Comparison of ENCODE assay signal across 8 cellular contexts in the genomic region with DNA sequence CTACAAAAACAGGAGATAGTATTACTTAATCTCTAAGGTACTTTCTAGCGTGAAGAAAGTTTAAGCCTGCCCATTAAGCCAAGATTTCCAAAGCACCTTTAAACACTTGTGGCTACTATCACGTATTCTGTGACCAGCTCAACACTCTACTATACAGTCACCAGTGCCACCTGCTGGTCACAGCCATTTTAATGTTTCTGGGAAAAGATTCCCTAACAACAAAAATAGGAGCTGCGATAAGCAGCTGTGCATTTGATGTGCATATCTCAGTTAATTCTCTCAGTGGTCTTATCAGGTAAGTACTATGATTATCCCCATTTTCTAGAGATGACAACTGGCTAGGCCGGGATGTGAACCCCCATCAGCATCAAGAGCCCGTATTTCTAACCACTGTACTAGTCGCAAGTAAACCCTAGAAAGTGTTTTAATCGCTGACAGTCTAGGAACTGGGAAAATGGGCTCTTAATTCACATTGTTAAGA. TPM values are rescaled to one million over a fixed set of nuclear protein-coding genes. Genes with fewer than 3 reads are reported as not detected.
A peak's percentile ranks its signal among the peaks of the same experiment; 100 is the strongest.
DNase-seq lines count a peak whose midpoint lies in the region; ATAC-seq and TF ChIP-seq lines count a peak whose summit lies in the region.

No MANE protein-coding gene starts in this region.

- H3K27ac ChIP-seq in CD4-positive, alpha-beta memory T cell (ENCODE audit: low read depth, low read length) = no peak overlapping the region
- H3K27ac ChIP-seq in PC-9 (no peak overlapping the region), neural cell (ENCODE audit: low read length) (no peak overlapping the region), urinary bladder (ENCODE audit: low read depth) (no peak overlapping the region)

- no peaks in the 10 kb centered on the region for H3K27me3 Mint-ChIP-seq in CD4-positive, alpha-beta memory T cell
- H3K27me3 Mint-ChIP-seq in HFFc6 (ENCODE audit: insufficient read depth) = peaks cover 2% of the 10 kb centered on the region; the same call in 1 of the 2 replicates

- no peaks in the 10 kb centered on the region for H3K9me3 ChIP-seq in CD4-positive, alpha-beta memory T cell (ENCODE audit: control insufficient read depth in 1 of 2, low read length in 2 of 2)
- H3K9me3 ChIP-seq in PC-9 (ENCODE audit: insufficient read depth, low read depth) (no peaks in the 10 kb centered on the region), neural cell (ENCODE audit: low read length) (no peaks in the 10 kb centered on the region)

- peak; percentile 70 for TF ChIP-seq RAD21 in neural cell (conservative IDR thresholded peaks at IDR 0.05)

- H4K20me1 ChIP-seq in PC-9 (ENCODE audit: insufficient read depth) (no peaks in the 10 kb centered on the region), neural cell (ENCODE audit: insufficient read depth) (no peaks in the 10 kb centered on the region)

- H3K36me3 Mint-ChIP-seq in CD4-positive, alpha-beta memory T cell = peaks cover 19 to 45% of the 10 kb centered on the region in 2 donors
- no peaks in the 10 kb centered on the region; the same call in 1 of the 2 replicates for H3K36me3 Mint-ChIP-seq in HFFc6 (ENCODE audit: low read depth)

- intact Hi-C loops in CD4-positive, alpha-beta memory T cell (cut with micrococcal nuclease) = loop anchor here (1.0 kb wide), 3 partner anchors 10 to 180 kb away; no protein-coding TSS in a partner anchor
- intact Hi-C loops in PC-9 (cut with micrococcal nuclease; ENCODE audit: unreplicated experiment) = loop anchor here (1.0 to 10.0 kb wide), 2 partner anchors 84 to 214 kb away; no protein-coding TSS in a partner anchor

- CTCF ChIA-PET in CD4-positive, alpha-beta memory T cell (lab: Charles Lee; ENCODE audit: partially characterized antibody) = interaction anchor here (0.8 to 7.9 kb wide), 29 partner anchors 9 to 673 kb away, joined by 3 to 133 read pairs (median 6); a partner anchor contains a TSS
- CTCF ChIA-PET in PC-9 (lab: Charles Lee) = interaction anchor here (0.6 to 1.6 kb wide), 11 partner anchors 8 to 907 kb away, joined by 3 to 11 read pairs (median 4); a partner anchor contains a TSS

- POLR2A ChIA-PET in CD4-positive, alpha-beta memory T cell (lab: Charles Lee; ENCODE audit: partially characterized antibody) = interaction anchor here (0.7 to 2.1 kb wide), 5 partner anchors 10 to 36 kb away, joined by 3 to 11 read pairs (median 5); a partner anchor contains a TSS
- POLR2A ChIA-PET in PC-9 (lab: Charles Lee; ENCODE audit: unreplicated experiment) = interaction anchor here (0.7 kb wide), 1 partner anchor 495 kb away, joined by 5 read pairs; no protein-coding TSS in a partner anchor

- H3K4me2 ChIP-seq in PC-9 = no peak overlapping the region
- no peak overlapping the region for H3K4me2 ChIP-seq in neural cell (ENCODE audit: low read length)

- ATAC-seq in HG03039 (IDR thresholded peaks at IDR 0.05; ENCODE audit: unreplicated experiment) = no peak

- H2AFZ ChIP-seq in PC-9 (no peak overlapping the region), neural cell (ENCODE audit: low read depth, low read length) (no peak overlapping the region)

- H3K4me3 ChIP-seq in CD4-positive, alpha-beta memory T cell (ENCODE audit: low read length in 2 of 2) = no peak overlapping the region
- H3K4me3 ChIP-seq in PC-9 = no peak overlapping the region
- H3K4me3 ChIP-seq in fibroblast of villous mesenchyme (ENCODE audit: low read depth, low read length) = peak overlapping the region; percentile 54
- H3K4me3 ChIP-seq in neural cell (ENCODE audit: low read length) = peak overlapping the region; percentile 57
- H3K4me3 ChIP-seq in urinary bladder (ENCODE audit: low read depth, low read length) = peak overlapping the region; percentile 31

- H3K79me2 ChIP-seq in PC-9 (ENCODE audit: low read depth) (no peaks in the 10 kb centered on the region), neural cell (replicated peaks; ENCODE audit: insufficient read depth, low read length) (no peaks in the 10 kb centered on the region)

- WGBS in urinary bladder = 14% methylated on average over 7 of the region's 7 CpGs

- no peak overlapping the region for H3K9ac ChIP-seq in neural cell (ENCODE audit: low read length)

- peak overlapping the region in 2 of 7 donors; percentile 43 to 82 for H3K27ac Mint-ChIP-seq in CD4-positive, alpha-beta memory T cell
- H3K27ac Mint-ChIP-seq in HFFc6 = no peak overlapping the region

- H3K27me3 ChIP-seq in CD4-positive, alpha-beta memory T cell (ENCODE audit: insufficient read depth, low read length) = no peaks in the 10 kb centered on the region
- H3K27me3 ChIP-seq in PC-9 (ENCODE audit: insufficient read depth, low read depth) = no peaks in the 10 kb centered on the region
- H3K27me3 ChIP-seq in neural cell (ENCODE audit: insufficient read depth, low read depth, low read length) = peaks cover 21% of the 10 kb centered on the region

- H3K4me3 Mint-ChIP-seq in CD4-positive, alpha-beta memory T cell = no peak overlapping the region
- peak overlapping the region; percentile 84 for H3K4me3 Mint-ChIP-seq in HFFc6

- no peaks in the 10 kb centered on the region for H3K4me1 ChIP-seq in CD4-positive, alpha-beta memory T cell (ENCODE audit: insufficient read depth, low read length)
- no peaks in the 10 kb centered on the region for H3K4me1 ChIP-seq in PC-9 (replicated peaks; ENCODE audit: insufficient read depth)
- no peaks in the 10 kb centered on the region for H3K4me1 ChIP-seq in urinary bladder (ENCODE audit: insufficient read depth)

- peak; percentile 48 to 56 (median 52) for DNase-seq in CD4-positive, alpha-beta memory T cell
- DNase-seq in HFFc6 = peak; percentile 67
- peak; percentile 42 to 44 for DNase-seq in PC-9
- DNase-seq in activated naive CD4-positive, alpha-beta T cell treated with Interleukin-2 at 50 U/mL for 16 hours = peak; percentile 60
- peak; percentile 64 for DNase-seq in fibroblast of villous mesenchyme (ENCODE audit: low read depth)

- TF ChIP-seq CTCF in HFFc6 (IDR thresholded peaks at IDR 0.05) (peak; percentile 88), PC-9 (conservative IDR thresholded peaks at IDR 0.05) (peak; percentile 75), fibroblast of villous mesenchyme (IDR thresholded peaks at IDR 0.05; ENCODE audit: insufficient read depth, low read depth, low read length) (peak; percentile 69), neural cell (IDR thresholded peaks at IDR 0.05; ENCODE audit: poor library complexity, severe bottlenecking) (peak; percentile 81)

- TF ChIP-seq EP300 in neural cell (conservative IDR thresholded peaks at IDR 0.05; ENCODE audit: poor library complexity, severe bottlenecking) = no peak

- H3K4me1 Mint-ChIP-seq in CD4-positive, alpha-beta memory T cell = peaks cover 6 to 8% (median 7%) of the 10 kb centered on the region in 4 donors
- peaks cover 42% of the 10 kb centered on the region for H3K4me1 Mint-ChIP-seq in HFFc6 (ENCODE audit: low read depth)

- no peaks in the 10 kb centered on the region for H3K9me3 Mint-ChIP-seq in CD4-positive, alpha-beta memory T cell
- H3K9me3 Mint-ChIP-seq in HFFc6 = no peaks in the 10 kb centered on the region

- no TSS peak for BruUV-seq in PC-9 (replicated peaks; lab: Mats Ljungman, UMichigan)

- H3F3A ChIP-seq in PC-9 (ENCODE audit: insufficient read depth, low read depth) = no peaks in the 10 kb centered on the region
- H3F3A ChIP-seq in neural cell (ENCODE audit: insufficient read depth, low read length, poor library complexity, severe bottlenecking) = no peaks in the 10 kb centered on the region

- H3K36me3 ChIP-seq in CD4-positive, alpha-beta memory T cell (ENCODE audit: insufficient read depth, low read length) = peaks cover 15% of the 10 kb centered on the region
- H3K36me3 ChIP-seq in PC-9 (ENCODE audit: low read depth) = no peaks in the 10 kb centered on the region
- H3K36me3 ChIP-seq in neural cell (ENCODE audit: insufficient read depth, low read length) = no peaks in the 10 kb centered on the region
- no peaks in the 10 kb centered on the region for H3K36me3 ChIP-seq in urinary bladder (ENCODE audit: insufficient read depth)

- no peaks in the 10 kb centered on the region for H3K9me2 ChIP-seq in PC-9 (ENCODE audit: insufficient read depth)
- H3K9me2 ChIP-seq in neural cell (ENCODE audit: insufficient read depth, low read length) = no peaks in the 10 kb centered on the region

TF ChIP-seq in neural cell, 6 proteins besides CTCF, POLR2A, EP300 and RAD21:
- TF ChIP-seq SMC3 (conservative IDR thresholded peaks at IDR 0.05; ENCODE audit: poor library complexity) (peak; percentile 75), TAF1 (IDR thresholded peaks at IDR 0.05; ENCODE audit: low read depth) (no peak)

RNA-seq across cellular contexts. Expression of a gene that starts 0.9 kb away (rescaled TPM):
- total RNA-seq in CD4-positive, alpha-beta memory T cell = 10 to 100 TPM; 64.0 to 70.9 TPM
- 1 to 10 TPM in 1 of 2 donors, under 1 TPM in 1; 0.76 to 2.4 TPM for polyA plus RNA-seq in CD4-positive, alpha-beta memory T cell
- 1 to 10 TPM; 2.3 to 4.1 (median 2.5) TPM for total RNA-seq in HFFc6 (2021; fragmentation: NEBNext Ultra II Directional; extraction: Animal tissue kit (Norgen Biotek cat#: 25700))
- total RNA-seq in PC-9 (2021) (7.4 and 9.2 TPM in 2 replicates), fibroblast of villous mesenchyme (2.6 and 3.9 TPM in 2 replicates), urinary bladder (7.0 TPM)
- polyA plus RNA-seq in neural cell (17.1 and 23.1 TPM in 2 replicates), urinary bladder (5.1 TPM)
- 8.1 and 9.7 TPM in 2 replicates for polyA minus RNA-seq in neural cell

RNA-seq across cellular contexts. Expression of a gene that starts 10.9 kb away (rescaled TPM):
- total RNA-seq in CD4-positive, alpha-beta memory T cell = 100 to 1,000 TPM; 141 to 162 TPM
- 100 to 1,000 TPM; 473 to 613 TPM for polyA plus RNA-seq in CD4-positive, alpha-beta memory T cell
- 100 to 1,000 TPM; 167 to 222 (median 198) TPM for total RNA-seq in HFFc6 (2021; fragmentation: NEBNext Ultra II Directional; extraction: Animal tissue kit (Norgen Biotek cat#: 25700))
- total RNA-seq in PC-9 (2021) = 85.7 and 86.0 TPM in 2 replicates
- 109 and 162 TPM in 2 replicates for total RNA-seq in fibroblast of villous mesenchyme
- 407 and 483 TPM in 2 replicates for polyA plus RNA-seq in neural cell
- 126 and 128 TPM in 2 replicates for polyA minus RNA-seq in neural cell
- total RNA-seq in urinary bladder = 106 TPM
- polyA plus RNA-seq in urinary bladder = 364 TPM

RNA-seq across cellular contexts. Expression of a gene that starts 16.9 kb away (rescaled TPM):
- total RNA-seq in CD4-positive, alpha-beta memory T cell = 10 to 100 TPM; 69.6 to 69.8 TPM
- polyA plus RNA-seq in CD4-positive, alpha-beta memory T cell = 10 to 100 TPM; 26.8 to 36.8 TPM
- total RNA-seq in HFFc6 (2021; fragmentation: NEBNext Ultra II Directional; extraction: Animal tissue kit (Norgen Biotek cat#: 25700)) = 10 to 100 TPM; 58.2 to 65.2 (median 58.9) TPM
- 37.5 and 42.0 TPM in 2 replicates for total RNA-seq in PC-9 (2021)
- 13.9 and 14.2 TPM in 2 replicates for total RNA-seq in fibroblast of villous mesenchyme
- polyA plus RNA-seq in neural cell = 12.2 and 16.1 TPM in 2 replicates
- 29.7 and 33.9 TPM in 2 replicates for polyA minus RNA-seq in neural cell
- 14.4 TPM for total RNA-seq in urinary bladder
- 15.4 TPM for polyA plus RNA-seq in urinary bladder

RNA-seq across cellular contexts. Expression of a gene that starts 56.0 kb away (rescaled TPM):
- not detected for total RNA-seq in CD4-positive, alpha-beta memory T cell
- not detected for polyA plus RNA-seq in CD4-positive, alpha-beta memory T cell
- not detected for total RNA-seq in HFFc6 (2021; fragmentation: NEBNext Ultra II Directional; extraction: Animal tissue kit (Norgen Biotek cat#: 25700))
- total RNA-seq in PC-9 (2021) (not detected in 2 replicates), fibroblast of villous mesenchyme (not detected in 2 replicates), urinary bladder (0.11 TPM)
- polyA plus RNA-seq in neural cell (0.37 TPM in 1 of 2 replicates, not detected in the other), urinary bladder (0.08 TPM)
- polyA minus RNA-seq in neural cell = 0.73 and 1.7 TPM in 2 replicates

Comparison
In these comparisons a context has a peak if more than half of its experiments do, and no peak if none do; other contexts are left out.
1. H3K4me3 ChIP-seq: peak in fibroblast of villous mesenchyme (single experiment), neural cell (single experiment) and urinary bladder (single experiment); none in CD4-positive, alpha-beta memory T cell (0 of 2) and PC-9 (single experiment).
2. Peak in every context shown above with its lines, with median percentiles within 50 percentile points of each other: DNase-seq and CTCF ChIP-seq.